In the genomic region with DNA sequence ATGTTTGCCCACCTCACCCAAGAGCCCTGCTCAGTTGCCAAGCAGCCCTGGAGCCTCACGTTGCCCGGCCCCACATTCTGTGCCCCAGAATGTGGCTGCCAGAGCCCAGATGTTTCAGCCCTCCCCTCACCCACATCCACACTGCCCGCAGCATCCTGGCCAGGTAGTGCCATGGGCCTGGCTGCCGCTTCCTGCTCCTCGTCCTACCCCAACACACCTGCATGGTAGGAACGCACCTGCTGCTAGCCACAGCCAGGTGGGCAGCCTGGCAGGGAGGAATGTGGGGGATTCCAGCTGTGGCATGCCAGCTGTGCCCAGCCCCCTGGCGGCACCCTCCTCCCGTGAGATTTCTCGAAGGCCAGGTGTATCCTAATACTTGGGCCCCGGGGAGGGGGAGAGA, we compare ENCODE assay signal across 22 cellular contexts. TPM values are rescaled to one million over a fixed set of nuclear protein-coding genes. Genes with fewer than 3 reads are reported as not detected.
"Had no signal": no experiment of that assay in that cellular context is flagged by ENCODE, and none has a peak within 500 bp of the region (broad histone marks: within the 10 kb centered on the region; RNA-seq: fewer than 3 reads in every experiment).

No MANE protein-coding gene starts in this region.

- DNase-seq: activated CD4-positive, alpha-beta memory T cell treated with anti-CD3 and anti-CD28 coated beads, Interleukin-2, amount 10 ng/mL, durations not matched to agents 7 days and 5 days; activated CD4-positive, alpha-beta T cell treated with anti-CD3 and anti-CD28 coated beads for 36 hours; activated effector memory CD4-positive, alpha-beta T cell treated with Interleukin-2 at 50 U/mL for 16 hours; activated naive CD4-positive, alpha-beta T cell treated with anti-CD3 and anti-CD28 coated beads, Interleukin-2, amount 50 U/mL, for 16 hours; activated T-cell treated with anti-CD3 and anti-CD28 coated beads, Interleukin-2, amount 50 U/mL, for 24 hours; esophagus squamous epithelium; kidney; left lung; occipital lobe; stimulated activated CD4-positive, alpha-beta T cell treated with anti-CD3 and anti-CD28 coated beads, Interleukin-4, amount 100 ng/mL, for 24 hours; stimulated activated naive CD4-positive, alpha-beta T cell; substantia nigra had no signal

- H3K27ac Mint-ChIP-seq: activated CD4-positive, alpha-beta memory T cell treated with anti-CD3 and anti-CD28 coated beads, Interleukin-2, amount 10 ng/mL, durations not matched to agents 7 days and 5 days; activated CD4-positive, alpha-beta T cell treated with anti-CD3 and anti-CD28 coated beads for 36 hours; activated T-cell treated with anti-CD3 and anti-CD28 coated beads, Interleukin-2, amount 50 U/mL, for 24 hours; progenitor cell of endocrine pancreas had no signal

- H3K9me3 ChIP-seq: esophagus squamous epithelium, left lung, right atrium auricular region, tibial nerve, vagina had no signal

- H3K27me3 ChIP-seq: esophagus squamous epithelium, right atrium auricular region, tibial nerve, vagina had no signal

- H3K4me3 Mint-ChIP-seq: activated CD4-positive, alpha-beta memory T cell treated with anti-CD3 and anti-CD28 coated beads, Interleukin-2, amount 10 ng/mL, durations not matched to agents 7 days and 5 days; activated CD4-positive, alpha-beta T cell treated with anti-CD3 and anti-CD28 coated beads for 36 hours; activated T-cell treated with anti-CD3 and anti-CD28 coated beads, Interleukin-2, amount 50 U/mL, for 24 hours; nephron had no signal

- ATAC-seq: activated CD4-positive, alpha-beta T cell treated with anti-CD3 and anti-CD28 coated beads for 36 hours; left lung had no signal

- H3K27me3 Mint-ChIP-seq: activated CD4-positive, alpha-beta T cell treated with anti-CD3 and anti-CD28 coated beads for 36 hours; activated T-cell treated with anti-CD3 and anti-CD28 coated beads, Interleukin-2, amount 50 U/mL, for 24 hours had no signal

- H3K9me3 Mint-ChIP-seq: activated CD4-positive, alpha-beta memory T cell treated with anti-CD3 and anti-CD28 coated beads, Interleukin-2, amount 10 ng/mL, durations not matched to agents 7 days and 5 days; activated T-cell treated with anti-CD3 and anti-CD28 coated beads, Interleukin-2, amount 50 U/mL, for 24 hours; nephron had no signal

- H3K4me1 Mint-ChIP-seq: activated CD4-positive, alpha-beta T cell treated with anti-CD3 and anti-CD28 coated beads for 36 hours had no signal

- H3K27ac ChIP-seq: esophagus squamous epithelium, hepatocyte, left lung, right atrium auricular region, skin epidermis, tibial nerve, vagina had no signal

- H3K4me3 ChIP-seq: esophagus squamous epithelium, hepatocyte, left lung, right atrium auricular region, skin epidermis, tibial nerve, vagina had no signal

- H3K4me2 ChIP-seq: hepatocyte had no signal

- H3K36me3 ChIP-seq: esophagus squamous epithelium, left lung, right atrium auricular region, tibial nerve, vagina had no signal

RNA-seq across cellular contexts. Expression of gene DAND5, which starts 18.4 kb away (rescaled TPM):
- total RNA-seq: astrocyte, esophagus squamous epithelium, fibroblast of villous mesenchyme, glomerular endothelial cell, kidney, occipital lobe, progenitor cell of endocrine pancreas, tibial nerve, vagina had no signal
- polyA plus RNA-seq: hepatocyte had no signal
